ENCODE assay signal across 22 cellular contexts in the genomic region with DNA sequence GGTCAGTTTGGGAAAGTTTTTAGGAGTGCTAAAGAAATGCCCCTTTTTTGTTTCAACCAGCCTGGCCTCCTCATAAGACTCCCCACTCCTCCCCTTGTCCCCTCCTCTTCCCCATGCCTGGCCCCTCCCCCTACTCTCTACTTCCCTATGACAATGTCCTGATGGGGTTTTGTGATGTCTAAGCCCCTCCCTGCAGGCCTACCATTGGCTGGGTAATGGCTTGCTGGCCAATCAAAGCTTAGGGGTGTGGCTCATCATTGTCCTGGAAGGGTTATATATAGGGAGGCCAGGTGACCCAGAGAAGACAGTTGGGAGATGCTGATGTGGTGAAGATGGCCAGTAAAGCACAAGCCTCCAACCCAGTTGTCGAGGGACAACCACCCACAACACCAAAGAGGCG. TPM values are rescaled to one million over a fixed set of nuclear protein-coding genes. Genes with fewer than 3 reads are reported as not detected.
A peak's percentile ranks its signal among the peaks of the same experiment; 100 is the strongest.
DNase-seq lines count a peak whose midpoint lies in the region; ATAC-seq, FAIRE-seq and TF ChIP-seq lines count a peak whose summit lies in the region.
"Had no signal": no experiment of that assay in that cellular context is flagged by ENCODE, and none has a peak within 500 bp of the region (broad histone marks: within the 10 kb centered on the region; RNA-seq: fewer than 3 reads in every experiment).

No MANE protein-coding gene starts in this region.

- no peaks in the 10 kb centered on the region for H3K9me3 ChIP-seq in testis
- H3K9me3 ChIP-seq: BLaER1 had no signal

- WGBS in testis, 2 donors = 76 to 100% methylated on average over 1 to 2 of the region's 2 CpGs

- no peak for TF ChIP-seq POLR2A in NB4 (IDR thresholded peaks at IDR 0.05; ENCODE audit: extremely low read depth, insufficient read length)
- TF ChIP-seq POLR2A in testis (IDR thresholded peaks at IDR 0.05) = no peak

- no peaks in the 10 kb centered on the region for H3K27me3 ChIP-seq in testis

- no peak overlapping the region for H3K27ac ChIP-seq in testis
- H3K27ac ChIP-seq: BLaER1 had no signal

- H3K4me3 ChIP-seq in GM12865 (ENCODE audit: low read depth, low read length) = no peak overlapping the region
- H3K4me3 ChIP-seq in NB4 (ENCODE audit: low read depth, low read length) = no peak overlapping the region
- no peak overlapping the region for H3K4me3 ChIP-seq in testis
- H3K4me3 ChIP-seq: BLaER1, GM12878, GM23338 had no signal

- DNase-seq in GM12865 (ENCODE audit: low read depth) (peak; percentile 1), HT1080 (ENCODE audit: low read depth) (peak; percentile 13), NB4 (ENCODE audit: low read depth) (peak; percentile 8), testis (peak; percentile 26), NCI-H510A treated with DMSO at 0.1 percent for 48 hours (lab: John Stamatoyannopoulos, UW) (no peak), frontal cortex (ENCODE audit: low spot score in 2 of 2) (no peak)
- DNase-seq: 8988T; CD4-positive, alpha-beta memory T cell; DMS153; DMS79; GF-D8; HCEC 1CT; HFFc6 had no signal

- TF ChIP-seq CTCF in GM12865 (IDR thresholded peaks at IDR 0.05; ENCODE audit: insufficient read depth, low read depth, low read length, missing control alignments) (no peak), NB4 (IDR thresholded peaks at IDR 0.05; ENCODE audit: low read depth, low read length) (no peak), testis (IDR thresholded peaks at IDR 0.05) (no peak)

- H3K36me3 ChIP-seq in testis (ENCODE audit: low read depth, missing control alignments) = no peaks in the 10 kb centered on the region
- H3K36me3 ChIP-seq: BLaER1 had no signal

- FAIRE-seq in frontal cortex (lab: Jason Lieb, UNC) = no peak
- FAIRE-seq: GM12878, H54 had no signal

- ATAC-seq in HG02840 (IDR thresholded peaks at IDR 0.05; ENCODE audit: low FRiP score, unreplicated experiment) = no peak
- ATAC-seq: GM12878, GM23338 had no signal

- intact Hi-C loops in testis (cut with DNase I; ENCODE audit: low total_unique reads) = no loop called here

- no peaks in the 10 kb centered on the region for H3K4me1 ChIP-seq in testis
- H3K4me1 ChIP-seq: BLaER1 had no signal

RNA-seq across cellular contexts. Expression of a gene that starts 48.2 kb away (rescaled TPM):
- 63.8 and 65.8 TPM in 2 replicates for total RNA-seq in HT1080 (2014; rRNA removed; shearing (Covaris generic))
- polyA plus RNA-seq in HT1080 (2015; cell fraction: cytosol; rRNA removed) = 53.6 and 62.2 TPM in 2 replicates
- polyA plus RNA-seq in HT1080 (2015; cell fraction: nucleus; rRNA removed) = 46.2 and 47.5 TPM in 2 replicates
- total RNA-seq in testis = 10 to 100 TPM; 31.1 to 34.1 TPM
- polyA plus RNA-seq in testis (ENCODE audit: insufficient read depth, low read depth, low replicate concordance) = 29.4 TPM
- not detected for total RNA-seq in frontal cortex
- total RNA-seq: A673; CD4-positive, alpha-beta memory T cell; HFFc6; HT-29 had no signal
- polyA plus RNA-seq: AG04450; CD14-positive monocyte; CD4-positive, alpha-beta memory T cell; GM23338 had no signal

Comparison
In these comparisons a context has a peak if more than half of its experiments do, and no peak if none do; other contexts are left out.
1. DNase-seq: peak in GM12865 (single experiment), HT1080 (single experiment), NB4 (single experiment) and testis (single experiment); none in NCI-H510A treated with DMSO at 0.1 percent for 48 hours (single experiment) and frontal cortex (0 of 2).
2. RNA of a gene that starts 48.2 kb away (total RNA-seq): 63.8 to 65.8 TPM in HT1080 and 31.1 to 34.1 TPM in testis; not detected in frontal cortex (single experiment); every median in the first group is over 10 times any median in the second.